ENCODE assay signal across 35 cellular contexts in genomic region chr5:180775624-180776023, GRCh38. TPM values are rescaled to one million over a fixed set of nuclear protein-coding genes. Genes with fewer than 3 reads are reported as not detected.
"Had no signal": no experiment of that assay in that cellular context is flagged by ENCODE, and none has a peak within 500 bp of the region (broad histone marks: within the 10 kb centered on the region; RNA-seq: fewer than 3 reads in every experiment).

No MANE protein-coding gene starts in this region.

- H3K36me3 Mint-ChIP-seq: activated naive CD4-positive, alpha-beta T cell treated with anti-CD3 and anti-CD28 coated beads, Interleukin-2, amount 10 ng/mL, durations not matched to agents 7 days and 5 days; activated naive CD8-positive, alpha-beta T cell treated with anti-CD3 and anti-CD28 coated beads, Interleukin-2, amount 10 ng/mL, durations not matched to agents 7 days and 5 days; brain had no signal

- H3K4me1 Mint-ChIP-seq: activated CD4-positive, alpha-beta memory T cell treated with anti-CD3 and anti-CD28 coated beads, Interleukin-2, amount 10 ng/mL, durations not matched to agents 7 days and 5 days; activated CD4-positive, alpha-beta T cell treated with anti-CD3 and anti-CD28 coated beads for 36 hours; activated CD4-positive, alpha-beta T cell treated with anti-CD3 and anti-CD28 coated beads, Interleukin-2, amount 10 ng/mL, durations not matched to agents 7 days and 5 days; activated CD8-positive, alpha-beta memory T cell treated with anti-CD3 and anti-CD28 coated beads, Interleukin-2, amount 10 ng/mL, durations not matched to agents 7 days and 5 days; activated naive CD4-positive, alpha-beta T cell treated with anti-CD3 and anti-CD28 coated beads, Interleukin-2, amount 10 ng/mL, durations not matched to agents 7 days and 5 days; activated naive CD4-positive, alpha-beta T cell treated with anti-CD3 and anti-CD28 coated beads, Interleukin-2, amount 50 U/mL, for 24 hours; activated naive CD8-positive, alpha-beta T cell treated with anti-CD3 and anti-CD28 coated beads, Interleukin-2, amount 10 ng/mL, durations not matched to agents 7 days and 5 days; activated naive CD8-positive, alpha-beta T cell treated with anti-CD3 and anti-CD28 coated beads, Interleukin-2, amount 50 U/mL, for 24 hours; brain had no signal

- H3K4me3 Mint-ChIP-seq: activated CD4-positive, alpha-beta memory T cell treated with anti-CD3 and anti-CD28 coated beads, Interleukin-2, amount 10 ng/mL, durations not matched to agents 7 days and 5 days; activated CD4-positive, alpha-beta T cell treated with anti-CD3 and anti-CD28 coated beads for 36 hours; activated CD4-positive, alpha-beta T cell treated with anti-CD3 and anti-CD28 coated beads, Interleukin-2, amount 10 ng/mL, durations not matched to agents 7 days and 5 days; activated CD8-positive, alpha-beta memory T cell treated with anti-CD3 and anti-CD28 coated beads, Interleukin-2, amount 10 ng/mL, durations not matched to agents 7 days and 5 days; activated CD8-positive, alpha-beta T cell treated with anti-CD3 and anti-CD28 coated beads, Interleukin-2, amount 10 ng/mL, durations not matched to agents 7 days and 5 days; activated naive CD4-positive, alpha-beta T cell treated with anti-CD3 and anti-CD28 coated beads, Interleukin-2, amount 10 ng/mL, durations not matched to agents 7 days and 5 days; activated naive CD4-positive, alpha-beta T cell treated with anti-CD3 and anti-CD28 coated beads, Interleukin-2, amount 50 U/mL, for 24 hours; activated naive CD8-positive, alpha-beta T cell; activated naive CD8-positive, alpha-beta T cell treated with anti-CD3 and anti-CD28 coated beads, Interleukin-2, amount 10 ng/mL, durations not matched to agents 7 days and 5 days; activated naive CD8-positive, alpha-beta T cell treated with anti-CD3 and anti-CD28 coated beads, Interleukin-2, amount 50 U/mL, for 24 hours; activated T-cell treated with anti-CD3 and anti-CD28 coated beads, Interleukin-2, amount 50 U/mL, for 24 hours; brain; T-helper 1 cell treated with Interleukin-12 subunit alpha and Interleukin-12 subunit beta and Interleukin-4 antibody, amounts not matched to agents 30 μg/mL and 1 μg/mL, for 36 hours; T-helper 2 cell treated with Interferon-gamma antibody and Interleukin-4, amounts not matched to agents 5 μg/mL and 100 μg/mL, for 36 hours had no signal

- DNase-seq: activated CD4-positive, alpha-beta memory T cell treated with anti-CD3 and anti-CD28 coated beads, Interleukin-2, amount 10 ng/mL, durations not matched to agents 7 days and 5 days; activated CD4-positive, alpha-beta T cell treated with anti-CD3 and anti-CD28 coated beads for 1 hour; activated CD4-positive, alpha-beta T cell treated with anti-CD3 and anti-CD28 coated beads for 36 hours; activated CD4-positive, alpha-beta T cell treated with anti-CD3 and anti-CD28 coated beads, Interleukin-2, amount 10 ng/mL, durations not matched to agents 7 days and 5 days; activated CD4-positive, alpha-beta T cell treated with anti-CD3 and anti-CD28 coated beads, Interleukin-2, amount 50 U/mL, for 48 hours; activated CD4-positive, CD25-positive, alpha-beta regulatory T cell; activated CD8-positive, alpha-beta memory T cell treated with anti-CD3 and anti-CD28 coated beads for 24 hours; activated CD8-positive, alpha-beta memory T cell treated with anti-CD3 and anti-CD28 coated beads, Interleukin-2, amount 10 ng/mL, durations not matched to agents 7 days and 5 days; activated CD8-positive, alpha-beta memory T cell treated with anti-CD3 and anti-CD28 coated beads, Interleukin-2, amount 50 U/mL, for 48 hours; activated CD8-positive, alpha-beta T cell treated with anti-CD3 and anti-CD28 coated beads, Interleukin-2, amount 10 ng/mL, durations not matched to agents 7 days and 5 days; activated effector memory CD4-positive, alpha-beta T cell treated with Interleukin-2 at 50 U/mL for 16 hours; activated gamma-delta T cell; activated naive CD4-positive, alpha-beta T cell treated with anti-CD3 and anti-CD28 coated beads, Interleukin-2, amount 10 ng/mL, durations not matched to agents 7 days and 5 days; activated naive CD4-positive, alpha-beta T cell treated with Interleukin-2 at 50 U/mL for 16 hours; activated naive CD8-positive, alpha-beta T cell treated with anti-CD3 and anti-CD28 coated beads, Interleukin-2, amount 10 ng/mL, durations not matched to agents 7 days and 5 days; activated naive CD8-positive, alpha-beta T cell treated with anti-CD3 and anti-CD28 coated beads, Interleukin-2, amount 50 U/mL, for 24 hours; activated T-cell treated with anti-CD3 and anti-CD28 coated beads, Interleukin-2, amount 50 U/mL, for 24 hours; activated T-cell treated with anti-CD3 and anti-CD28 coated beads, Interleukin-2, amount 50 U/mL, for 48 hours; amygdala; anterior cingulate cortex; central memory CD4-positive, alpha-beta T cell; T-helper 1 cell; T-helper 2 cell; T-helper 9 cell had no signal

- ATAC-seq: activated CD4-positive, alpha-beta T cell treated with anti-CD3 and anti-CD28 coated beads for 36 hours; activated CD4-positive, CD25-positive, alpha-beta regulatory T cell treated with anti-CD3 and anti-CD28 coated beads, Interleukin-2, amount 50 U/mL, for 24 hours; activated CD8-positive, alpha-beta memory T cell treated with anti-CD3 and anti-CD28 coated beads, Interleukin-2, amount 10 ng/mL, durations not matched to agents 7 days and 5 days; activated CD8-positive, alpha-beta T cell treated with anti-CD3 and anti-CD28 coated beads, Interleukin-2, amount 10 ng/mL, durations not matched to agents 7 days and 5 days; activated naive CD8-positive, alpha-beta T cell treated with anti-CD3 and anti-CD28 coated beads, Interleukin-2, amount 50 U/mL, for 24 hours had no signal

- H3K27ac Mint-ChIP-seq: activated CD4-positive, alpha-beta memory T cell treated with anti-CD3 and anti-CD28 coated beads, Interleukin-2, amount 10 ng/mL, durations not matched to agents 7 days and 5 days; activated CD4-positive, alpha-beta T cell treated with anti-CD3 and anti-CD28 coated beads for 36 hours; activated CD4-positive, alpha-beta T cell treated with anti-CD3 and anti-CD28 coated beads, Interleukin-2, amount 10 ng/mL, durations not matched to agents 7 days and 5 days; activated CD8-positive, alpha-beta memory T cell treated with anti-CD3 and anti-CD28 coated beads, Interleukin-2, amount 10 ng/mL, durations not matched to agents 7 days and 5 days; activated CD8-positive, alpha-beta T cell treated with anti-CD3 and anti-CD28 coated beads, Interleukin-2, amount 10 ng/mL, durations not matched to agents 7 days and 5 days; activated naive CD4-positive, alpha-beta T cell treated with anti-CD3 and anti-CD28 coated beads, Interleukin-2, amount 10 ng/mL, durations not matched to agents 7 days and 5 days; activated naive CD4-positive, alpha-beta T cell treated with anti-CD3 and anti-CD28 coated beads, Interleukin-2, amount 50 U/mL, for 24 hours; activated naive CD8-positive, alpha-beta T cell; activated naive CD8-positive, alpha-beta T cell treated with anti-CD3 and anti-CD28 coated beads, Interleukin-2, amount 10 ng/mL, durations not matched to agents 7 days and 5 days; activated naive CD8-positive, alpha-beta T cell treated with anti-CD3 and anti-CD28 coated beads, Interleukin-2, amount 50 U/mL, for 24 hours; activated T-cell treated with anti-CD3 and anti-CD28 coated beads, Interleukin-2, amount 50 U/mL, for 24 hours; activated T-helper 2 cell treated with anti-CD3 and anti-CD28 coated beads, Interferon-gamma antibody, Interleukin-2, Interleukin-4, amounts not matched to agents 10 μg/mL and 5 μg/mL and 100 μg/mL, durations not matched to agents 14 hours and 24 hours and 36 hours; brain; T-helper 1 cell treated with Interleukin-12 subunit alpha and Interleukin-12 subunit beta and Interleukin-4 antibody, amounts not matched to agents 30 μg/mL and 1 μg/mL, for 36 hours; T-helper 2 cell treated with Interferon-gamma antibody and Interleukin-4, amounts not matched to agents 5 μg/mL and 100 μg/mL, for 36 hours had no signal

RNA-seq across cellular contexts. Expression of gene OR2Y1, which starts 35.8 kb away (rescaled TPM):
- total RNA-seq: activated CD4-positive, alpha-beta memory T cell treated with anti-CD3 and anti-CD28 coated beads, Interleukin-2, amount 10 ng/mL, durations not matched to agents 7 days and 5 days; activated CD4-positive, alpha-beta T cell treated with anti-CD3 and anti-CD28 coated beads for 36 hours; activated CD4-positive, alpha-beta T cell treated with anti-CD3 and anti-CD28 coated beads, Interleukin-2, amount 10 ng/mL, durations not matched to agents 7 days and 5 days; activated CD8-positive, alpha-beta memory T cell treated with anti-CD3 and anti-CD28 coated beads, Interleukin-2, amount 10 ng/mL, durations not matched to agents 7 days and 5 days; activated CD8-positive, alpha-beta T cell treated with anti-CD3 and anti-CD28 coated beads, Interleukin-2, amount 10 ng/mL, durations not matched to agents 7 days and 5 days; activated naive CD8-positive, alpha-beta T cell treated with anti-CD3 and anti-CD28 coated beads, Interleukin-2, amount 10 ng/mL, durations not matched to agents 7 days and 5 days; activated T-helper 2 cell treated with anti-CD3 and anti-CD28 coated beads, Interferon-gamma antibody, Interleukin-2, Interleukin-4, amounts not matched to agents 10 μg/mL and 5 μg/mL and 100 μg/mL, durations not matched to agents 14 hours and 24 hours and 36 hours; ascending aorta; breast epithelium; cardiac septum; cerebellum had no signal
